ENCODE assay signal across 1 cellular context in the genomic region with DNA sequence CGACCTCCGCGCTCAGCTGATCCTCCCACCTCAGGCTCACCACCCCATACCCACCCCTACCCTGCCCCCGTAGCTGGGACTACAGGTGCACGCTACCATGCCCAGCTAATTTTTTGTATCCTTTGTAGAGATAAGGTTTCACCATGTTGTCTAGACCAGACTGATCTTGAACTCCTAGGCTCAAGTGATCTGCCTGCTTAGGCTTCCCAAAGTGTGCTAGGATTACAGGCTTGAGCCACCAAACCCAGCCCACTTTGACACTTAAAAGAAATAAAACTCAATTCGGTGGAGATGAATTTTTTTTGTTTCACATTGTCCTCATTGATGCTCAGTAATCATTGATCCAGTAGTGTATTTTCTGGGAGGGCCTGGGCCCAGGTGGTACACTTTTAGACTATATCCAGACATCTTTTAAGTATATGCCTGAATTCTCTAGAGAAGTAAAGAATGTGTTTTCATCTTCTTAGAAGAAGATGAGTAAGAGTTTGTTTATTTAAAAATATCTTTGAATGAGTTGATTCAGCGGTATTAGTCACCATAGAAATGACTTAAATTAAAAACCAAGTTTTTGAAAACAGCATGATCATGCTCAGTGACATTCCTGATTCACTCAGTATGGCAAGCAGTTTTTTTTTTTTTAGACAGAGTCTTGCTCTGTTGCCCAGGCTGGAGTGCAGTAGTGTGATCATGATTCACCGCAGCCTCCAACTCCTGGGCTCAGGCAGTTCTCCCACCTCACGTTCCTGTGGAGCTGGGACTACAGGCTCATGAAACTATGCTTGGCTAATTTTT.
TF ChIP-seq lines count a peak whose summit lies in the region.

No MANE protein-coding gene starts in this region.

TF ChIP-seq in SK-N-SH, 30 proteins besides CTCF, POLR2A, EP300 and RAD21 (continued from another document):
- TF ChIP-seq, protein P1, sequence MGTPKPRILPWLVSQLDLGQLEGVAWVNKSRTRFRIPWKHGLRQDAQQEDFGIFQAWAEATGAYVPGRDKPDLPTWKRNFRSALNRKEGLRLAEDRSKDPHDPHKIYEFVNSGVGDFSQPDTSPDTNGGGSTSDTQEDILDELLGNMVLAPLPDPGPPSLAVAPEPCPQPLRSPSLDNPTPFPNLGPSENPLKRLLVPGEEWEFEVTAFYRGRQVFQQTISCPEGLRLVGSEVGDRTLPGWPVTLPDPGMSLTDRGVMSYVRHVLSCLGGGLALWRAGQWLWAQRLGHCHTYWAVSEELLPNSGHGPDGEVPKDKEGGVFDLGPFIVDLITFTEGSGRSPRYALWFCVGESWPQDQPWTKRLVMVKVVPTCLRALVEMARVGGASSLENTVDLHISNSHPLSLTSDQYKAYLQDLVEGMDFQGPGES (IDR thresholded peaks at IDR 0.05; ENCODE audit: low read depth, low read length) = no peak
- TF ChIP-seq EZH2phosphoT487 (IDR thresholded peaks at IDR 0.05; ENCODE audit: borderline replicate concordance, low read depth) (no peak), FOSL2 (IDR thresholded peaks at IDR 0.05; ENCODE audit: borderline replicate concordance, low read depth) (peak; percentile 77), TAF1 (IDR thresholded peaks at IDR 0.05; ENCODE audit: borderline replicate concordance, low read depth, low read length) (no peak), RFX5 (IDR thresholded peaks at IDR 0.05; ENCODE audit: low read length) (no peak), MXI1 (IDR thresholded peaks at IDR 0.05; ENCODE audit: low read depth, low read length) (no peak), MEF2A (IDR thresholded peaks at IDR 0.05; ENCODE audit: borderline replicate concordance, low read depth) (no peak; the same call in 1 of the 2 replicates), RXRA (IDR thresholded peaks at IDR 0.05; ENCODE audit: borderline replicate concordance, low read depth) (no peak), RCOR1 (IDR thresholded peaks at IDR 0.05; ENCODE audit: low read length) (no peak), GATA2 (CRISPR knock-in tag; IDR thresholded peaks at IDR 0.05) (no peak), SMC3 (IDR thresholded peaks at IDR 0.05; ENCODE audit: low read depth, low read length) (no peak), POLR2AphosphoS5 (IDR thresholded peaks at IDR 0.05; ENCODE audit: low read depth, low read length) (no peak), FOXJ3 (CRISPR knock-in tag; IDR thresholded peaks at IDR 0.05) (no peak), GABPA (IDR thresholded peaks at IDR 0.05; ENCODE audit: low read depth) (no peak), FOXM1 (IDR thresholded peaks at IDR 0.05; ENCODE audit: low read depth) (no peak), TEAD4 (IDR thresholded peaks at IDR 0.05; ENCODE audit: borderline replicate concordance, insufficient read depth) (peak; percentile 44; the same call in 1 of the 2 replicates), ELF1 (IDR thresholded peaks at IDR 0.05) (no peak)
- TF ChIP-seq, protein P2, sequence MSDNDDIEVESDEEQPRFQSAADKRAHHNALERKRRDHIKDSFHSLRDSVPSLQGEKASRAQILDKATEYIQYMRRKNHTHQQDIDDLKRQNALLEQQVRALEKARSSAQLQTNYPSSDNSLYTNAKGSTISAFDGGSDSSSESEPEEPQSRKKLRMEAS (IDR thresholded peaks at IDR 0.05; ENCODE audit: low read depth) = peak; percentile 70; the same call in 1 of the 2 replicates
- TF ChIP-seq, protein P3, sequence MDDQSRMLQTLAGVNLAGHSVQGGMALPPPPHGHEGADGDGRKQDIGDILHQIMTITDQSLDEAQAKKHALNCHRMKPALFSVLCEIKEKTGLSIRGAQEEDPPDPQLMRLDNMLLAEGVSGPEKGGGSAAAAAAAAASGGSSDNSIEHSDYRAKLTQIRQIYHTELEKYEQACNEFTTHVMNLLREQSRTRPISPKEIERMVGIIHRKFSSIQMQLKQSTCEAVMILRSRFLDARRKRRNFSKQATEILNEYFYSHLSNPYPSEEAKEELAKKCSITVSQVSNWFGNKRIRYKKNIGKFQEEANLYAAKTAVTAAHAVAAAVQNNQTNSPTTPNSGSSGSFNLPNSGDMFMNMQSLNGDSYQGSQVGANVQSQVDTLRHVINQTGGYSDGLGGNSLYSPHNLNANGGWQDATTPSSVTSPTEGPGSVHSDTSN (IDR thresholded peaks at IDR 0.05) = peak; percentile 47
- TF ChIP-seq, protein P4, sequence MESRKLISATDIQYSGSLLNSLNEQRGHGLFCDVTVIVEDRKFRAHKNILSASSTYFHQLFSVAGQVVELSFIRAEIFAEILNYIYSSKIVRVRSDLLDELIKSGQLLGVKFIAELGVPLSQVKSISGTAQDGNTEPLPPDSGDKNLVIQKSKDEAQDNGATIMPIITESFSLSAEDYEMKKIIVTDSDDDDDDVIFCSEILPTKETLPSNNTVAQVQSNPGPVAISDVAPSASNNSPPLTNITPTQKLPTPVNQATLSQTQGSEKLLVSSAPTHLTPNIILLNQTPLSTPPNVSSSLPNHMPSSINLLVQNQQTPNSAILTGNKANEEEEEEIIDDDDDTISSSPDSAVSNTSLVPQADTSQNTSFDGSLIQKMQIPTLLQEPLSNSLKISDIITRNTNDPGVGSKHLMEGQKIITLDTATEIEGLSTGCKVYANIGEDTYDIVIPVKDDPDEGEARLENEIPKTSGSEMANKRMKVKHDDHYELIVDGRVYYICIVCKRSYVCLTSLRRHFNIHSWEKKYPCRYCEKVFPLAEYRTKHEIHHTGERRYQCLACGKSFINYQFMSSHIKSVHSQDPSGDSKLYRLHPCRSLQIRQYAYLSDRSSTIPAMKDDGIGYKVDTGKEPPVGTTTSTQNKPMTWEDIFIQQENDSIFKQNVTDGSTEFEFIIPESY (IDR thresholded peaks at IDR 0.05; ENCODE audit: borderline replicate concordance, low read depth) = no peak
- TF ChIP-seq, protein P5, sequence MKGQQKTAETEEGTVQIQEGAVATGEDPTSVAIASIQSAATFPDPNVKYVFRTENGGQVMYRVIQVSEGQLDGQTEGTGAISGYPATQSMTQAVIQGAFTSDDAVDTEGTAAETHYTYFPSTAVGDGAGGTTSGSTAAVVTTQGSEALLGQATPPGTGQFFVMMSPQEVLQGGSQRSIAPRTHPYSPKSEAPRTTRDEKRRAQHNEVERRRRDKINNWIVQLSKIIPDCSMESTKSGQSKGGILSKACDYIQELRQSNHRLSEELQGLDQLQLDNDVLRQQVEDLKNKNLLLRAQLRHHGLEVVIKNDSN (IDR thresholded peaks at IDR 0.05; ENCODE audit: borderline replicate concordance, low read depth) = no peak
TF ChIP-seq in SK-N-SH: peak in this region for 6.
